ENCODE assay signal across 1 cellular context in genomic region chr21:38277501-38278111, GRCh38.
TF ChIP-seq lines count a peak whose summit lies in the region.

No MANE protein-coding gene starts in this region.

TF ChIP-seq in K562, 482 proteins besides CTCF, POLR2A, EP300 and RAD21 (continued from another document):
- TF ChIP-seq MITF (IDR thresholded peaks at IDR 0.05) (no peak), KLF1 (tag; IDR thresholded peaks at IDR 0.05) (no peak), CEBPG (CRISPR knock-in tag; IDR thresholded peaks at IDR 0.05) (no peak), CEBPG (tag; conservative IDR thresholded peaks at IDR 0.05 in 1 of 2, IDR thresholded peaks at IDR 0.05 in 1 of 2) (no peak), SLC30A9 (CRISPR knock-in tag; IDR thresholded peaks at IDR 0.05) (no peak), TAF15 (IDR thresholded peaks at IDR 0.05; ENCODE audit: low read depth, low read length) (no peak), TBP (optimal IDR thresholded peaks at IDR 0.05; ENCODE audit: low read depth, low read length) (no peak), ZFPM2 (CRISPR knock-in tag; IDR thresholded peaks at IDR 0.05) (no peak), ZZZ3 (IDR thresholded peaks at IDR 0.05) (no peak), HEY1 (CRISPR knock-in tag; IDR thresholded peaks at IDR 0.05; ENCODE audit: borderline replicate concordance) (no peak), NELFE (IDR thresholded peaks at IDR 0.05; ENCODE audit: insufficient read depth, insufficient read length) (no peak), JUND (IDR thresholded peaks at IDR 0.05; ENCODE audit: borderline replicate concordance, low read depth, low read length) (peak; percentile 71), JUND (tag; IDR thresholded peaks at IDR 0.05; ENCODE audit: borderline replicate concordance, low read depth, low read length) (peak; percentile 70; the same call in 2 of the 3 replicates), RCOR1 (IDR thresholded peaks at IDR 0.05; ENCODE audit: borderline replicate concordance in 1 of 2, low read depth in 2 of 2, low read length in 2 of 2) (0 out of 4 replicates have a peak, but pooled peaks of 1 of the 2 experiments have one; percentile 6), BHLHE40 (IDR thresholded peaks at IDR 0.05; ENCODE audit: low read length) (peak; percentile 64; the same call in 1 of the 2 replicates), ESRRB (CRISPR knock-in tag; IDR thresholded peaks at IDR 0.05; ENCODE audit: borderline replicate concordance) (no peak), ZEB2 (IDR thresholded peaks at IDR 0.05) (no peak), GTF2A2 (tag; IDR thresholded peaks at IDR 0.05) (no peak), EWSR1 (IDR thresholded peaks at IDR 0.05; ENCODE audit: borderline replicate concordance, low read depth, partially characterized antibody) (no peak), JUN (IDR thresholded peaks at IDR 0.05; ENCODE audit: borderline replicate concordance, low read depth, low read length) (peak; percentile 44; the same call in 1 of the 2 replicates), JUN (CRISPR knock-in tag; IDR thresholded peaks at IDR 0.05; ENCODE audit: borderline replicate concordance) (no peak), ZNF124 (CRISPR knock-in tag; IDR thresholded peaks at IDR 0.05) (no peak), ZNF140 (CRISPR knock-in tag; IDR thresholded peaks at IDR 0.05) (no peak), NR2C2 (CRISPR knock-in tag; IDR thresholded peaks at IDR 0.05) (no peak), NR2C2 (tag; IDR thresholded peaks at IDR 0.05) (no peak), ZNF263 (CRISPR knock-in tag; IDR thresholded peaks at IDR 0.05; ENCODE audit: borderline replicate concordance) (no peak), TEAD1 (CRISPR knock-in tag; IDR thresholded peaks at IDR 0.05) (no peak), ZNF507 (tag; conservative IDR thresholded peaks at IDR 0.05) (no peak), ZNF253 (CRISPR knock-in tag; conservative IDR thresholded peaks at IDR 0.05) (no peak), DPF2 (IDR thresholded peaks at IDR 0.05) (peak; percentile 68; the same call in 1 of the 2 replicates), CREB5 (CRISPR knock-in tag; IDR thresholded peaks at IDR 0.05) (no peak), KLF16 (IDR thresholded peaks at IDR 0.05) (0 out of 2 replicates have a peak, but pooled peaks have one; percentile 9), PML (IDR thresholded peaks at IDR 0.05; ENCODE audit: low read length) (0 out of 2 replicates have a peak, but pooled peaks have one; percentile 31)
- TF ChIP-seq, protein P1, sequence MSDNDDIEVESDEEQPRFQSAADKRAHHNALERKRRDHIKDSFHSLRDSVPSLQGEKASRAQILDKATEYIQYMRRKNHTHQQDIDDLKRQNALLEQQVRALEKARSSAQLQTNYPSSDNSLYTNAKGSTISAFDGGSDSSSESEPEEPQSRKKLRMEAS (CRISPR knock-in tag; IDR thresholded peaks at IDR 0.05), result 0 out of 2 replicates have a peak, but pooled peaks have one; percentile 25
